Comparison of ENCODE assay signal across 20 cellular contexts in genomic region chr6:33960345-33961313, GRCh38.
DNase-seq lines count a peak whose midpoint lies in the region; ATAC-seq, FAIRE-seq and TF ChIP-seq lines count a peak whose summit lies in the region.
"Had no signal": no experiment of that assay in that cellular context is flagged by ENCODE, and none has a peak within 500 bp of the region (broad histone marks: within the 10 kb centered on the region; RNA-seq: fewer than 3 reads in every experiment).

No MANE protein-coding gene starts in this region.

- TF ChIP-seq CTCF in heart left ventricle (IDR thresholded peaks at IDR 0.05) (no peak), epithelial cell of esophagus (IDR thresholded peaks at IDR 0.05; ENCODE audit: insufficient read depth, low read depth, low read length, missing control alignments) (no peak)

- H3K9me3 ChIP-seq in heart left ventricle: peaks cover 0 to 6% (median 0%) of the 10 kb centered on the region in 12 donors

- H3K27me3 ChIP-seq in heart left ventricle: peaks cover 0 to 41% (median 14%) of the 10 kb centered on the region in 9 donors

- peaks cover 0 to 8% (median 0%) of the 10 kb centered on the region in 12 donors for H3K4me1 ChIP-seq in heart left ventricle

- H3K36me3 ChIP-seq in heart left ventricle: no peaks in the 10 kb centered on the region

- peak; percentile 32 to 68 (median 50) for ATAC-seq in heart left ventricle

- FAIRE-seq in RCC 7860 (lab: Jason Lieb, UNC): no peak
- FAIRE-seq: astrocyte, colon, endothelial cell of umbilical vein had no signal

- DNase-seq in heart left ventricle (peak in 1 of 5 donors; percentile 47), cardiac septum (ENCODE audit: low spot score) (no peak), OCI-M1 (lab: John Stamatoyannopoulos, UW) (peak; percentile 45), epithelial cell of esophagus (ENCODE audit: low read depth) (peak; percentile 72), superior temporal gyrus (ENCODE audit: extremely low spot score) (peak; percentile 10), RCC 7860 (ENCODE audit: low spot score) (no peak), AG08395 (ENCODE audit: low spot score) (no peak), NCI-H526 (lab: John Stamatoyannopoulos, UW) (no peak)
- DNase-seq: activated naive CD4-positive, alpha-beta T cell; Calu3; HCEC 1CT; MV-4-11; NCI-H2081 treated with DMSO at 0.1 percent for 48 hours; NK-92 treated with Interleukin-12 subunit alpha and Interleukin-12 subunit beta, amount 100 ng/mL, for 24 hours; retina; SHP77; stimulated activated CD4-positive, alpha-beta T cell treated with anti-CD3 and anti-CD28 coated beads, Interleukin-1b, Interleukin-23, amount 100 ng/mL, for 48 hours had no signal

- intact Hi-C loops in heart left ventricle (cut with DNase I): loop anchor here in 1 of 10 donors (5.0 kb wide), 1 partner anchor 182 kb away; no protein-coding TSS in a partner anchor
- intact Hi-C loops in cardiac septum (cut with DNase I): no loop called here

- TF ChIP-seq POLR2A in heart left ventricle (IDR thresholded peaks at IDR 0.05): no peak

- H3K4me3 ChIP-seq in heart left ventricle: no peak overlapping the region
- H3K4me3 ChIP-seq in epithelial cell of esophagus (ENCODE audit: low read length): no peak overlapping the region

- WGBS in heart left ventricle, 4 donors: 66 to 73% (median 70%) methylated on average over 21 to 22 of the region's 22 CpGs

- no peak overlapping the region for H3K27ac ChIP-seq in heart left ventricle

Comparison
In these comparisons a context has a peak if more than half of its experiments do, and no peak if none do; other contexts are left out.
1. DNase-seq: peak in OCI-M1 (single experiment), epithelial cell of esophagus (single experiment) and superior temporal gyrus (single experiment); none in cardiac septum (single experiment), RCC 7860 (single experiment), AG08395 (single experiment) and NCI-H526 (0 of 2).